1 cellular context compared by ENCODE assay signal in the genomic region with DNA sequence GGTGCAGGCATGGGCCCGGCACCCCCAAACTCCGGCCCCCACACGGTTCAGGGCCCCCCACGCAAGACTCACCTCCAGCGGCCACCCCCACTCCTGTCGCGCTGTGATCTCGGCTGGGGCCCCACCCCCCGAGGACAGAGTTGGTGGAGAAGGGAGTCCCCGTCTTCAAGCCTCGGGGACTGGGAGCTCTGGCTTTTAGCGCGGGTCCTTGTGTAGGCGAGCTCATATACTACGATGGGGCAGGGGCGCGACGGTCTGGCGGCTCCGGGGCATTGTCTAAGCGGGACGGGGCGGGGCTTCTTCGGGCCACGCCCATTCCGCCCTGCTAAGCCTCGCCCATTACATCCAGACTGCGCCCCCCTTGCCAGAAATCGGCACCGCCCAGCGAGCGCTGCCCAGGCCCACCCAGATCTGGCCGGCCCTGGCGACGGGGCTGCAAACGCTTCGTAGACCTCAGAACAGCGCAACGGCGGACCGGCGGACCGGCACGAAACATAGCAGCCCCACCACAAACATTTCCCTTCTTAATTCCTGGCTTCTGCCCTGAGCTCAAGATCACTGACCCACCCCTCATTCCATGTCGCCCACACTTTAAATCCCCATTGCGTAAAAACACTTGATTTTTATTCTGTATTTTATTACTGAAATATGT.
TF ChIP-seq lines count a peak whose summit lies in the region.

No MANE protein-coding gene starts in this region.

TF ChIP-seq in HepG2, 621 proteins besides CTCF, POLR2A, EP300 and RAD21 (continued from another document and continues in another):
- TF ChIP-seq FLYWCH1 (CRISPR knock-in tag; IDR thresholded peaks at IDR 0.05) (no peak), ZKSCAN8 (CRISPR knock-in tag; IDR thresholded peaks at IDR 0.05; ENCODE audit: borderline replicate concordance) (no peak), RBM39 (IDR thresholded peaks at IDR 0.05; ENCODE audit: low read depth, low read length, poor library complexity, severe bottlenecking) (peak; percentile 93), KLF11 (CRISPR knock-in tag; IDR thresholded peaks at IDR 0.05) (no peak), ZNF484 (CRISPR knock-in tag; IDR thresholded peaks at IDR 0.05; ENCODE audit: borderline replicate concordance, low read depth) (no peak), SNAI1 (CRISPR knock-in tag; IDR thresholded peaks at IDR 0.05; ENCODE audit: borderline replicate concordance) (no peak; the same call in 1 of the 2 replicates), EEA1 (CRISPR knock-in tag; IDR thresholded peaks at IDR 0.05; ENCODE audit: borderline replicate concordance) (0 out of 2 replicates have a peak, but pooled peaks have one; percentile 55), IRF2 (CRISPR knock-in tag; IDR thresholded peaks at IDR 0.05) (no peak), POLR2G (IDR thresholded peaks at IDR 0.05; ENCODE audit: low read depth, low read length) (peak; percentile 97), HOXA9 (CRISPR knock-in tag; IDR thresholded peaks at IDR 0.05; ENCODE audit: borderline replicate concordance) (peak; percentile 71; the same call in 1 of the 2 replicates), RARA (CRISPR knock-in tag; IDR thresholded peaks at IDR 0.05) (no peak; the same call in 1 of the 2 replicates), ELK4 (CRISPR knock-in tag; IDR thresholded peaks at IDR 0.05; ENCODE audit: borderline replicate concordance) (no peak), ZNF790 (CRISPR knock-in tag; IDR thresholded peaks at IDR 0.05; ENCODE audit: borderline replicate concordance) (no peak), MZF1 (CRISPR knock-in tag; IDR thresholded peaks at IDR 0.05; ENCODE audit: borderline replicate concordance) (no peak), ZNF713 (CRISPR knock-in tag; IDR thresholded peaks at IDR 0.05) (no peak; the same call in 1 of the 2 replicates), GATA4 (IDR thresholded peaks at IDR 0.05; ENCODE audit: borderline replicate concordance, low read depth) (no peak), KAT8 (CRISPR knock-in tag; IDR thresholded peaks at IDR 0.05) (peak; percentile 37; the same call in 1 of the 2 replicates), ZFYVE20 (CRISPR knock-in tag; IDR thresholded peaks at IDR 0.05; ENCODE audit: borderline replicate concordance, low read depth) (no peak), HMGXB3 (CRISPR knock-in tag; IDR thresholded peaks at IDR 0.05; ENCODE audit: borderline replicate concordance) (no peak; the same call in 1 of the 2 replicates), RARG (CRISPR knock-in tag; IDR thresholded peaks at IDR 0.05; ENCODE audit: low read depth) (no peak), U2AF2 (IDR thresholded peaks at IDR 0.05; ENCODE audit: low read depth, low read length) (0 out of 2 replicates have a peak, but pooled peaks have one; percentile 72), NCOA2 (CRISPR knock-in tag; IDR thresholded peaks at IDR 0.05) (no peak), AKAP8 (CRISPR knock-in tag; IDR thresholded peaks at IDR 0.05) (peak; percentile 80; the same call in 1 of the 2 replicates), BRCA1 (CRISPR knock-in tag; IDR thresholded peaks at IDR 0.05) (peak; percentile 22; the same call in 1 of the 2 replicates), POLR2AphosphoS5 (IDR thresholded peaks at IDR 0.05; ENCODE audit: low read depth, low read length) (peak; percentile 66), ZNF460 (CRISPR knock-in tag; IDR thresholded peaks at IDR 0.05; ENCODE audit: borderline replicate concordance) (peak; percentile 15; the same call in 1 of the 2 replicates), THAP11 (CRISPR knock-in tag; IDR thresholded peaks at IDR 0.05) (no peak), PTBP1 (IDR thresholded peaks at IDR 0.05; ENCODE audit: low read depth, low read length, poor library complexity, severe bottlenecking) (peak; percentile 82), NFE2L1 (CRISPR knock-in tag; IDR thresholded peaks at IDR 0.05; ENCODE audit: borderline replicate concordance) (peak; percentile 73; the same call in 1 of the 2 replicates), ZNF607 (CRISPR knock-in tag; IDR thresholded peaks at IDR 0.05; ENCODE audit: borderline replicate concordance) (peak; percentile 95), KMT2B (CRISPR knock-in tag; IDR thresholded peaks at IDR 0.05) (no peak), RCOR2 (CRISPR knock-in tag; IDR thresholded peaks at IDR 0.05) (no peak), DBP (CRISPR knock-in tag; IDR thresholded peaks at IDR 0.05; ENCODE audit: not compliant biosample characterization) (no peak), STAG1 (CRISPR knock-in tag; IDR thresholded peaks at IDR 0.05) (no peak), ISX (CRISPR knock-in tag; conservative IDR thresholded peaks at IDR 0.05) (no peak; the same call in 1 of the 2 replicates), ZNF564 (CRISPR knock-in tag; IDR thresholded peaks at IDR 0.05) (peak; percentile 92), KAT2B (IDR thresholded peaks at IDR 0.05; ENCODE audit: borderline replicate concordance, low read depth, low read length) (no peak), NFKBIZ (CRISPR knock-in tag; IDR thresholded peaks at IDR 0.05) (peak; percentile 55; the same call in 1 of the 2 replicates), TAF15 (IDR thresholded peaks at IDR 0.05; ENCODE audit: low read depth, low read length, poor library complexity, severe bottlenecking) (peak; percentile 100), U2AF1 (optimal IDR thresholded peaks at IDR 0.05; ENCODE audit: low read depth, low read length) (peak; percentile 91), KMT2A (CRISPR knock-in tag; IDR thresholded peaks at IDR 0.05) (no peak), CAMTA2 (CRISPR knock-in tag; IDR thresholded peaks at IDR 0.05; ENCODE audit: borderline replicate concordance) (no peak), ZNF530 (CRISPR knock-in tag; IDR thresholded peaks at IDR 0.05; ENCODE audit: low read depth) (no peak), ZNF33A (CRISPR knock-in tag; IDR thresholded peaks at IDR 0.05; ENCODE audit: borderline replicate concordance) (peak; percentile 98), ZFP36L2 (CRISPR knock-in tag; IDR thresholded peaks at IDR 0.05) (0 out of 2 replicates have a peak, but pooled peaks have one; percentile 38)
- TF ChIP-seq, protein P1, sequence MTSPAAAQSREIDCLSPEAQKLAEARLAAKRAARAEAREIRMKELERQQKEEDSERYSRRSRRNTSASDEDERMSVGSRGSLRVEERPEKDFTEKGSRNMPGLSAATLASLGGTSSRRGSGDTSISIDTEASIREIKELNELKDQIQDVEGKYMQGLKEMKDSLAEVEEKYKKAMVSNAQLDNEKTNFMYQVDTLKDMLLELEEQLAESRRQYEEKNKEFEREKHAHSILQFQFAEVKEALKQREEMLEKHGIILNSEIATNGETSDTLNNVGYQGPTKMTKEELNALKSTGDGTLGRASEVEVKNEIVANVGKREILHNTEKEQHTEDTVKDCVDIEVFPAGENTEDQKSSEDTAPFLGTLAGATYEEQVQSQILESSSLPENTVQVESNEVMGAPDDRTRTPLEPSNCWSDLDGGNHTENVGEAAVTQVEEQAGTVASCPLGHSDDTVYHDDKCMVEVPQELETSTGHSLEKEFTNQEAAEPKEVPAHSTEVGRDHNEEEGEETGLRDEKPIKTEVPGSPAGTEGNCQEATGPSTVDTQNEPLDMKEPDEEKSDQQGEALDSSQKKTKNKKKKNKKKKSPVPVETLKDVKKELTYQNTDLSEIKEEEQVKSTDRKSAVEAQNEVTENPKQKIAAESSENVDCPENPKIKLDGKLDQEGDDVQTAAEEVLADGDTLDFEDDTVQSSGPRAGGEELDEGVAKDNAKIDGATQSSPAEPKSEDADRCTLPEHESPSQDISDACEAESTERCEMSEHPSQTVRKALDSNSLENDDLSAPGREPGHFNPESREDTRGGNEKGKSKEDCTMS (CRISPR knock-in tag; conservative IDR thresholded peaks at IDR 0.05) = no peak
- TF ChIP-seq, protein P2, sequence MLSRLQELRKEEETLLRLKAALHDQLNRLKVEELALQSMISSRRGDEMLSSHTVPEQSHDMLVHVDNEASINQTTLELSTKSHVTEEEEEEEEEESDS (CRISPR knock-in tag; IDR thresholded peaks at IDR 0.05; ENCODE audit: borderline replicate concordance) = no peak; the same call in 1 of the 2 replicates
- TF ChIP-seq, protein P3, sequence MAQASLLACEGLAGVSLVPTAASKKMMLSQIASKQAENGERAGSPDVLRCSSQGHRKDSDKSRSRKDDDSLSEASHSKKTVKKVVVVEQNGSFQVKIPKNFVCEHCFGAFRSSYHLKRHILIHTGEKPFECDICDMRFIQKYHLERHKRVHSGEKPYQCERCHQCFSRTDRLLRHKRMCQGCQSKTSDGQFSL (CRISPR knock-in tag; IDR thresholded peaks at IDR 0.05) = 0 out of 2 replicates have a peak, but pooled peaks have one; percentile 17
- TF ChIP-seq, protein P4, sequence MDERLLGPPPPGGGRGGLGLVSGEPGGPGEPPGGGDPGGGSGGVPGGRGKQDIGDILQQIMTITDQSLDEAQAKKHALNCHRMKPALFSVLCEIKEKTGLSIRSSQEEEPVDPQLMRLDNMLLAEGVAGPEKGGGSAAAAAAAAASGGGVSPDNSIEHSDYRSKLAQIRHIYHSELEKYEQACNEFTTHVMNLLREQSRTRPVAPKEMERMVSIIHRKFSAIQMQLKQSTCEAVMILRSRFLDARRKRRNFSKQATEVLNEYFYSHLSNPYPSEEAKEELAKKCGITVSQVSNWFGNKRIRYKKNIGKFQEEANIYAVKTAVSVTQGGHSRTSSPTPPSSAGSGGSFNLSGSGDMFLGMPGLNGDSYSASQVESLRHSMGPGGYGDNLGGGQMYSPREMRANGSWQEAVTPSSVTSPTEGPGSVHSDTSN (CRISPR knock-in tag; IDR thresholded peaks at IDR 0.05) = no peak
- TF ChIP-seq, protein P5, sequence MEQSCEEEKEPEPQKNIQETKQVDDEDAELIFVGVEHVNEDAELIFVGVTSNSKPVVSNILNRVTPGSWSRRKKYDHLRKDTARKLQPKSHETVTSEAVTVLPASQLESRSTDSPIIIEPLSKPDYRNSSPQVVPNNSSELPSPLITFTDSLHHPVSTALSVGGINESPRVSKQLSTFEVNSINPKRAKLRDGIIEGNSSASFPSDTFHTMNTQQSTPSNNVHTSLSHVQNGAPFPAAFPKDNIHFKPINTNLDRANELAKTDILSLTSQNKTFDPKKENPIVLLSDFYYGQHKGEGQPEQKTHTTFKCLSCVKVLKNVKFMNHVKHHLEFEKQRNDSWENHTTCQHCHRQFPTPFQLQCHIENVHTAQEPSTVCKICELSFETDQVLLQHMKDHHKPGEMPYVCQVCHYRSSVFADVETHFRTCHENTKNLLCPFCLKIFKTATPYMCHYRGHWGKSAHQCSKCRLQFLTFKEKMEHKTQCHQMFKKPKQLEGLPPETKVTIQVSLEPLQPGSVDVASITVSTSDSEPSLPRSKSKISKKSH (CRISPR knock-in tag; IDR thresholded peaks at IDR 0.05; ENCODE audit: borderline replicate concordance) = peak; percentile 24; the same call in 1 of the 2 replicates
- TF ChIP-seq, protein P6, sequence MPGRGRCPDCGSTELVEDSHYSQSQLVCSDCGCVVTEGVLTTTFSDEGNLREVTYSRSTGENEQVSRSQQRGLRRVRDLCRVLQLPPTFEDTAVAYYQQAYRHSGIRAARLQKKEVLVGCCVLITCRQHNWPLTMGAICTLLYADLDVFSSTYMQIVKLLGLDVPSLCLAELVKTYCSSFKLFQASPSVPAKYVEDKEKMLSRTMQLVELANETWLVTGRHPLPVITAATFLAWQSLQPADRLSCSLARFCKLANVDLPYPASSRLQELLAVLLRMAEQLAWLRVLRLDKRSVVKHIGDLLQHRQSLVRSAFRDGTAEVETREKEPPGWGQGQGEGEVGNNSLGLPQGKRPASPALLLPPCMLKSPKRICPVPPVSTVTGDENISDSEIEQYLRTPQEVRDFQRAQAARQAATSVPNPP (CRISPR knock-in tag; IDR thresholded peaks at IDR 0.05) = no peak; the same call in 1 of the 2 replicates
